1 cellular context compared by ENCODE assay signal in the genomic region with DNA sequence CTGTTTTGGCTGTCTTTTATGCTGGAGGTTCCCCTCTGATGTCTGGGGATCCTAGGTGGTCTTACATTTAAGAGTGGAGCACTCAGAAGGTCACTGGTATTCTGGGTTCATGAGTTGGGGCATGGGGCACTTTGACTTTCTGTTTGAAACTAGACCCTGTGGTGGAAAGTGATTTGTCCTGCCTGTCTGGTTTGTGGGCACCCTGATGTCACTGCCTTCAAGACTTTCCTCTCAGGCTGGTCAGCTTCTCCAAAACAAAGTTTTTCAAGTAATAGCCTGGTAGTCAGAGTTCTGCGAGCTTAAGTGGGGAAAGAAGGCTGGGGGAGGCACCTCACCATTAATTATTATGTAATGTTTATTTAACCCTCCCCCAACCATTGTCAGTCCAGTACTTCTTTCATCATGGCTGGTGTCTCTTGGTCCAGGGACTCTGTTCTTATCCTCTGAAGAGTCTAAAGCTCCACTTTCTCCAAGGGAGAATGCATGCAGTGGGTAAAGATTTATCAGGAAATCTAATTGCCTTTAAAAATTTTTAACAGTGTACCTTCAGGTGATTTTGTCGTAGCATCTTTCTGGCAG.
TF ChIP-seq lines count a peak whose summit lies in the region.

No MANE protein-coding gene starts in this region.

TF ChIP-seq in SK-N-SH, 30 proteins besides CTCF, POLR2A, EP300 and RAD21 (continued from another document):
- no peak for TF ChIP-seq FOSL2 (IDR thresholded peaks at IDR 0.05; ENCODE audit: borderline replicate concordance, low read depth)
- no peak for TF ChIP-seq CHD2 (IDR thresholded peaks at IDR 0.05; ENCODE audit: low read length, partially characterized antibody)
